ENCODE assay signal across 16 cellular contexts in genomic region chr9:110767559-110768063, GRCh38.
A peak's percentile ranks its signal among the peaks of the same experiment; 100 is the strongest.
DNase-seq lines count a peak whose midpoint lies in the region; ATAC-seq and TF ChIP-seq lines count a peak whose summit lies in the region.
"Had no signal": no experiment of that assay in that cellular context is flagged by ENCODE, and none has a peak within 500 bp of the region (broad histone marks: within the 10 kb centered on the region; RNA-seq: fewer than 3 reads in every experiment).

No MANE protein-coding gene starts in this region.

- H3K9me3 ChIP-seq in left ventricle myocardium inferior (replicated peaks) (no peaks in the 10 kb centered on the region), gastrocnemius medialis (no peaks in the 10 kb centered on the region)

- H3K27ac ChIP-seq in left ventricle myocardium inferior (replicated peaks) (peak overlapping the region; percentile 43), gastrocnemius medialis (peak overlapping the region in 1 of 4 donors; percentile 41)

- H3K36me3 ChIP-seq in left ventricle myocardium inferior (no peaks in the 10 kb centered on the region), gastrocnemius medialis (no peaks in the 10 kb centered on the region)

- H3K27ac Mint-ChIP-seq in stimulated activated naive CD8-positive, alpha-beta T cell treated with anti-CD3 and anti-CD28 coated beads, Interleukin-15, amount 100 ng/mL, for 72 hours: no peak overlapping the region
- H3K27ac Mint-ChIP-seq in osteocyte (ENCODE audit: unreplicated experiment) (no peak overlapping the region), natural killer cell (no peak overlapping the region)
- H3K27ac Mint-ChIP-seq: activated naive CD4-positive, alpha-beta T cell treated with anti-CD3 and anti-CD28 coated beads for 36 hours; stimulated activated naive B cell treated with anti-CD40 and anti-IgM and Interleukin-4, amounts not matched to agents 10 μg/mL and 1 μg/mL and 100 μg/mL, for 72 hours; T-cell had no signal

- H3K36me3 Mint-ChIP-seq in osteocyte (ENCODE audit: unreplicated experiment) (peaks cover 2% of the 10 kb centered on the region), natural killer cell (no peaks in the 10 kb centered on the region)
- H3K36me3 Mint-ChIP-seq: naive B cell; stimulated activated naive B cell treated with anti-CD40 and anti-IgM and Interleukin-4, amounts not matched to agents 10 μg/mL and 1 μg/mL and 100 μg/mL, for 72 hours; T-cell had no signal

- intact Hi-C loops in left ventricle myocardium inferior (cut with micrococcal nuclease) (no loop called here), gastrocnemius medialis (cut with DNase I; ENCODE audit: low total_unique reads) (no loop called here), natural killer cell (cut with micrococcal nuclease) (no loop called here)

- DNase-seq in Daoy (ENCODE audit: low read depth) (peak; percentile 59), astrocyte of the spinal cord (ENCODE audit: low read depth, low spot score) (peak; percentile 71), left ventricle myocardium inferior (peak; percentile 63), gastrocnemius medialis (peak; percentile 55 to 75), osteocyte (ENCODE audit: extremely low spot score, unreplicated experiment) (no peak), natural killer cell (no peak), NCI-H510A (lab: John Stamatoyannopoulos, UW) (no peak)
- DNase-seq in stimulated activated naive CD8-positive, alpha-beta T cell treated with anti-CD3 and anti-CD28 coated beads, Interleukin-15, amount 100 ng/mL, for 72 hours: no peak
- DNase-seq: activated CD4-positive, alpha-beta T cell treated with anti-CD3 and anti-CD28 coated beads, Interleukin-2, amount 50 U/mL, for 48 hours; activated naive CD4-positive, alpha-beta T cell treated with anti-CD3 and anti-CD28 coated beads for 36 hours; AML-193; GDM1; naive B cell; NCI-H1436 treated with DMSO at 0.1 percent for 48 hours; stimulated activated naive B cell treated with anti-CD40 and anti-IgM and Interleukin-4, amounts not matched to agents 10 μg/mL and 1 μg/mL and 100 μg/mL, for 72 hours; T-cell had no signal

- H3K4me3 ChIP-seq in astrocyte of the spinal cord (ENCODE audit: low read depth, low read length): no peak overlapping the region
- H3K4me3 ChIP-seq in left ventricle myocardium inferior: no peak overlapping the region
- no peak overlapping the region for H3K4me3 ChIP-seq in gastrocnemius medialis

- no peaks in the 10 kb centered on the region for H3K4me1 ChIP-seq in left ventricle myocardium inferior
- H3K4me1 ChIP-seq in gastrocnemius medialis: peaks cover 0 to 4% of the 10 kb centered on the region in 2 donors

- no peaks in the 10 kb centered on the region for H3K4me1 Mint-ChIP-seq in stimulated activated naive CD8-positive, alpha-beta T cell treated with anti-CD3 and anti-CD28 coated beads, Interleukin-15, amount 100 ng/mL, for 72 hours
- H3K4me1 Mint-ChIP-seq in osteocyte (ENCODE audit: unreplicated experiment) (peaks cover 30% of the 10 kb centered on the region), natural killer cell (no peaks in the 10 kb centered on the region)
- H3K4me1 Mint-ChIP-seq: naive B cell; stimulated activated naive B cell treated with anti-CD40 and anti-IgM and Interleukin-4, amounts not matched to agents 10 μg/mL and 1 μg/mL and 100 μg/mL, for 72 hours; T-cell had no signal

- H3K27me3 ChIP-seq in left ventricle myocardium inferior (ENCODE audit: low read depth): no peaks in the 10 kb centered on the region
- H3K27me3 ChIP-seq in gastrocnemius medialis: no peaks in the 10 kb centered on the region

- H3K27me3 Mint-ChIP-seq in stimulated activated naive CD8-positive, alpha-beta T cell treated with anti-CD3 and anti-CD28 coated beads, Interleukin-15, amount 100 ng/mL, for 72 hours: no peaks in the 10 kb centered on the region
- no peaks in the 10 kb centered on the region for H3K27me3 Mint-ChIP-seq in osteocyte (ENCODE audit: unreplicated experiment)
- no peaks in the 10 kb centered on the region for H3K27me3 Mint-ChIP-seq in natural killer cell (ENCODE audit: low read depth in 2 of 2)
- H3K27me3 Mint-ChIP-seq: naive B cell; stimulated activated naive B cell treated with anti-CD40 and anti-IgM and Interleukin-4, amounts not matched to agents 10 μg/mL and 1 μg/mL and 100 μg/mL, for 72 hours; T-cell had no signal

- TF ChIP-seq CTCF in astrocyte of the spinal cord (IDR thresholded peaks at IDR 0.05; ENCODE audit: low read depth, low read length) (no peak), left ventricle myocardium inferior (IDR thresholded peaks at IDR 0.05; ENCODE audit: borderline replicate concordance) (no peak), gastrocnemius medialis (IDR thresholded peaks at IDR 0.05 in 4 of 5, conservative IDR thresholded peaks at IDR 0.05 in 1 of 5) (no peak), osteocyte (IDR thresholded peaks at IDR 0.05) (no peak), natural killer cell (IDR thresholded peaks at IDR 0.05) (no peak)

- in situ Hi-C loops in astrocyte of the spinal cord (cut with HindIII; ENCODE audit: low sequenced_read_pairs) (no loop called here), gastrocnemius medialis (cut with MboI; ENCODE audit: low sequenced_read_pairs in 4 of 4) (no loop called here)

- ATAC-seq in gastrocnemius medialis: peak; percentile 87 to 92
- no peak for ATAC-seq in stimulated activated naive CD8-positive, alpha-beta T cell treated with anti-CD3 and anti-CD28 coated beads, Interleukin-15, amount 100 ng/mL, for 72 hours
- ATAC-seq in natural killer cell: no peak
- ATAC-seq: stimulated activated naive B cell treated with anti-CD40 and anti-IgM and Interleukin-4, amounts not matched to agents 10 μg/mL and 1 μg/mL and 100 μg/mL, for 72 hours; T-cell had no signal

- no peak for TF ChIP-seq POLR2A in gastrocnemius medialis (IDR thresholded peaks at IDR 0.05)

- H3K9me3 Mint-ChIP-seq in stimulated activated naive CD8-positive, alpha-beta T cell treated with anti-CD3 and anti-CD28 coated beads, Interleukin-15, amount 100 ng/mL, for 72 hours: no peaks in the 10 kb centered on the region
- H3K9me3 Mint-ChIP-seq in osteocyte (ENCODE audit: unreplicated experiment): no peaks in the 10 kb centered on the region
- H3K9me3 Mint-ChIP-seq in natural killer cell: peaks cover 2 to 3% of the 10 kb centered on the region in 2 donors
- H3K9me3 Mint-ChIP-seq: activated naive CD4-positive, alpha-beta T cell treated with anti-CD3 and anti-CD28 coated beads for 36 hours; stimulated activated naive B cell treated with anti-CD40 and anti-IgM and Interleukin-4, amounts not matched to agents 10 μg/mL and 1 μg/mL and 100 μg/mL, for 72 hours; T-cell had no signal

- no peak overlapping the region for H3K4me3 Mint-ChIP-seq in stimulated activated naive CD8-positive, alpha-beta T cell treated with anti-CD3 and anti-CD28 coated beads, Interleukin-15, amount 100 ng/mL, for 72 hours
- H3K4me3 Mint-ChIP-seq in osteocyte (ENCODE audit: unreplicated experiment): no peak overlapping the region
- no peak overlapping the region for H3K4me3 Mint-ChIP-seq in natural killer cell
- H3K4me3 Mint-ChIP-seq: activated naive CD4-positive, alpha-beta T cell treated with anti-CD3 and anti-CD28 coated beads for 36 hours; naive B cell; stimulated activated naive B cell treated with anti-CD40 and anti-IgM and Interleukin-4, amounts not matched to agents 10 μg/mL and 1 μg/mL and 100 μg/mL, for 72 hours; T-cell had no signal

Comparison
In these comparisons a context has a peak if more than half of its experiments do, and no peak if none do; other contexts are left out.
1. DNase-seq: peak in Daoy (single experiment), astrocyte of the spinal cord (single experiment), left ventricle myocardium inferior (single experiment) and gastrocnemius medialis (2 of 2); none in stimulated activated naive CD8-positive, alpha-beta T cell treated with anti-CD3 and anti-CD28 coated beads, Interleukin-15, amount 100 ng/mL, for 72 hours (0 of 2), osteocyte (single experiment), natural killer cell (single experiment) and NCI-H510A (single experiment).
2. ATAC-seq: peak in gastrocnemius medialis (2 of 2); none in stimulated activated naive CD8-positive, alpha-beta T cell treated with anti-CD3 and anti-CD28 coated beads, Interleukin-15, amount 100 ng/mL, for 72 hours (single experiment) and natural killer cell (0 of 3).